ENCODE assay signal across 15 cellular contexts in genomic region chr7:121204537-121204936, GRCh38.
DNase-seq lines count a peak whose midpoint lies in the region; ATAC-seq and TF ChIP-seq lines count a peak whose summit lies in the region.
"Had no signal": no experiment of that assay in that cellular context is flagged by ENCODE, and none has a peak within 500 bp of the region (broad histone marks: within the 10 kb centered on the region; RNA-seq: fewer than 3 reads in every experiment).

No MANE protein-coding gene starts in this region.

- H3K36me3 ChIP-seq in heart left ventricle: no peaks in the 10 kb centered on the region
- no peaks in the 10 kb centered on the region for H3K36me3 ChIP-seq in CD4-positive, alpha-beta memory T cell (ENCODE audit: insufficient read depth, low read length)

- no peak overlapping the region for H3K4me3 Mint-ChIP-seq in brain
- H3K4me3 Mint-ChIP-seq in CD4-positive, alpha-beta memory T cell: no peak overlapping the region
- no peak overlapping the region for H3K4me3 Mint-ChIP-seq in stimulated activated naive B cell treated with anti-CD40 and anti-IgM and Interleukin-4, amounts not matched to agents 10 μg/mL and 1 μg/mL and 100 μg/mL, for 72 hours
- H3K4me3 Mint-ChIP-seq: activated CD4-positive, alpha-beta T cell treated with anti-CD3 and anti-CD28 coated beads for 36 hours; activated naive CD8-positive, alpha-beta T cell treated with anti-CD3 and anti-CD28 coated beads, Interleukin-2, amount 50 U/mL, for 24 hours had no signal

- no peaks in the 10 kb centered on the region for H3K9me3 ChIP-seq in heart left ventricle
- H3K9me3 ChIP-seq in CD4-positive, alpha-beta memory T cell (ENCODE audit: control insufficient read depth in 1 of 2, low read length in 2 of 2): no peaks in the 10 kb centered on the region
- H3K9me3 ChIP-seq: A549 had no signal

- no peaks in the 10 kb centered on the region for H3K27me3 Mint-ChIP-seq in brain
- peaks cover 1 to 3% of the 10 kb centered on the region in 2 donors for H3K27me3 Mint-ChIP-seq in CD4-positive, alpha-beta memory T cell
- no peaks in the 10 kb centered on the region for H3K27me3 Mint-ChIP-seq in stimulated activated naive B cell treated with anti-CD40 and anti-IgM and Interleukin-4, amounts not matched to agents 10 μg/mL and 1 μg/mL and 100 μg/mL, for 72 hours
- H3K27me3 Mint-ChIP-seq: activated CD4-positive, alpha-beta T cell treated with anti-CD3 and anti-CD28 coated beads for 36 hours had no signal

- H3K9me3 Mint-ChIP-seq in brain: no peaks in the 10 kb centered on the region
- peaks cover 0 to 3% (median 0%) of the 10 kb centered on the region in 8 donors for H3K9me3 Mint-ChIP-seq in CD4-positive, alpha-beta memory T cell
- peaks cover 0 to 2% of the 10 kb centered on the region in 2 donors for H3K9me3 Mint-ChIP-seq in stimulated activated naive B cell treated with anti-CD40 and anti-IgM and Interleukin-4, amounts not matched to agents 10 μg/mL and 1 μg/mL and 100 μg/mL, for 72 hours
- H3K9me3 Mint-ChIP-seq: activated naive CD8-positive, alpha-beta T cell treated with anti-CD3 and anti-CD28 coated beads, Interleukin-2, amount 50 U/mL, for 24 hours had no signal

- H3K4me1 Mint-ChIP-seq in brain: peaks cover 10% of the 10 kb centered on the region
- H3K4me1 Mint-ChIP-seq in CD4-positive, alpha-beta memory T cell: no peaks in the 10 kb centered on the region
- peaks cover 24 to 44% of the 10 kb centered on the region in 2 donors for H3K4me1 Mint-ChIP-seq in stimulated activated naive B cell treated with anti-CD40 and anti-IgM and Interleukin-4, amounts not matched to agents 10 μg/mL and 1 μg/mL and 100 μg/mL, for 72 hours
- H3K4me1 Mint-ChIP-seq: activated CD4-positive, alpha-beta T cell treated with anti-CD3 and anti-CD28 coated beads for 36 hours had no signal

- CTCF ChIA-PET in CD4-positive, alpha-beta memory T cell (lab: Charles Lee; ENCODE audit: partially characterized antibody): no interaction called here

- H3K27ac ChIP-seq in heart left ventricle: peak overlapping the region in 6 of 12 donors; percentile 20 to 61 (median 51)
- no peak overlapping the region for H3K27ac ChIP-seq in CD4-positive, alpha-beta memory T cell (ENCODE audit: low read depth, low read length)
- H3K27ac ChIP-seq: A549, coronary artery had no signal

- H3K4me1 ChIP-seq in heart left ventricle: peaks cover 0 to 21% (median 0%) of the 10 kb centered on the region in 12 donors
- H3K4me1 ChIP-seq in CD4-positive, alpha-beta memory T cell (ENCODE audit: insufficient read depth, low read length): no peaks in the 10 kb centered on the region
- H3K4me1 ChIP-seq: A549 had no signal

- TF ChIP-seq CTCF in heart left ventricle (IDR thresholded peaks at IDR 0.05): no peak
- TF ChIP-seq CTCF in brain (conservative IDR thresholded peaks at IDR 0.05): no peak
- no peak for TF ChIP-seq CTCF in retinal pigment epithelial cell (conservative IDR thresholded peaks at IDR 0.05; ENCODE audit: low read depth, low read length)

- POLR2A ChIA-PET in CD4-positive, alpha-beta memory T cell (lab: Charles Lee; ENCODE audit: partially characterized antibody): no interaction called here

- ATAC-seq in heart left ventricle: peak; percentile 66 to 84 (median 80)
- ATAC-seq in Right ventricle myocardium inferior: no peak
- ATAC-seq in stimulated activated naive B cell treated with anti-CD40 and anti-IgM and Interleukin-4, amounts not matched to agents 10 μg/mL and 1 μg/mL and 100 μg/mL, for 72 hours (replicated peaks): no peak
- ATAC-seq: A549; activated CD4-positive, alpha-beta T cell treated with anti-CD3 and anti-CD28 coated beads for 36 hours; activated naive CD8-positive, alpha-beta T cell treated with anti-CD3 and anti-CD28 coated beads, Interleukin-2, amount 50 U/mL, for 24 hours had no signal

- peak overlapping the region in 3 of 5 experiments; percentile 13 to 22 (median 14) for H3K27ac Mint-ChIP-seq in brain
- H3K27ac Mint-ChIP-seq in CD4-positive, alpha-beta memory T cell: no peak overlapping the region
- no peak overlapping the region for H3K27ac Mint-ChIP-seq in stimulated activated naive B cell treated with anti-CD40 and anti-IgM and Interleukin-4, amounts not matched to agents 10 μg/mL and 1 μg/mL and 100 μg/mL, for 72 hours
- H3K27ac Mint-ChIP-seq: activated CD4-positive, alpha-beta T cell treated with anti-CD3 and anti-CD28 coated beads for 36 hours; activated naive CD8-positive, alpha-beta T cell treated with anti-CD3 and anti-CD28 coated beads, Interleukin-2, amount 50 U/mL, for 24 hours had no signal

- DNase-seq in heart left ventricle (peak in 4 of 5 donors; percentile 16 to 46 (median 32)), Right ventricle myocardium inferior (ENCODE audit: missing footprints) (no peak), NCI-H146 treated with DMSO at 0.1 percent for 48 hours (lab: John Stamatoyannopoulos, UW; ENCODE audit: unreplicated experiment) (peak; percentile 68), retinal pigment epithelial cell (ENCODE audit: low read depth) (peak; percentile 43), retina (no peak)
- DNase-seq in CD4-positive, alpha-beta memory T cell: no peak
- no peak for DNase-seq in stimulated activated naive B cell treated with anti-CD40 and anti-IgM and Interleukin-4, amounts not matched to agents 10 μg/mL and 1 μg/mL and 100 μg/mL, for 72 hours
- DNase-seq: activated CD4-positive, alpha-beta T cell treated with anti-CD3 and anti-CD28 coated beads for 36 hours; activated naive CD8-positive, alpha-beta T cell treated with anti-CD3 and anti-CD28 coated beads, Interleukin-2, amount 50 U/mL, for 24 hours; activated T-cell treated with anti-CD3 and anti-CD28 coated beads, Interleukin-2, amount 50 U/mL, for 1 hour; DMS 273 treated with DMSO at 0.1 percent for 48 hours; NCI-H526 treated with DMSO at 0.1 percent for 48 hours had no signal

- TF ChIP-seq POLR2A in heart left ventricle (IDR thresholded peaks at IDR 0.05): no peak

- intact Hi-C loops in heart left ventricle (cut with DNase I) (no loop called here), Right ventricle myocardium inferior (cut with DNase I) (no loop called here)
- intact Hi-C loops in CD4-positive, alpha-beta memory T cell (cut with micrococcal nuclease): no loop called here

- H3K27me3 ChIP-seq in heart left ventricle: no peaks in the 10 kb centered on the region
- H3K27me3 ChIP-seq in CD4-positive, alpha-beta memory T cell (ENCODE audit: insufficient read depth, low read length): no peaks in the 10 kb centered on the region

- no peaks in the 10 kb centered on the region for H3K36me3 Mint-ChIP-seq in brain
- no peaks in the 10 kb centered on the region for H3K36me3 Mint-ChIP-seq in CD4-positive, alpha-beta memory T cell
- no peaks in the 10 kb centered on the region for H3K36me3 Mint-ChIP-seq in stimulated activated naive B cell treated with anti-CD40 and anti-IgM and Interleukin-4, amounts not matched to agents 10 μg/mL and 1 μg/mL and 100 μg/mL, for 72 hours

- WGBS in heart left ventricle, 4 donors: 24 to 60% (median 40%) methylated on average over 1 of the region's 1 CpG

- H3K4me3 ChIP-seq in heart left ventricle (no peak overlapping the region), retinal pigment epithelial cell (ENCODE audit: low read length) (no peak overlapping the region)
- no peak overlapping the region for H3K4me3 ChIP-seq in CD4-positive, alpha-beta memory T cell (ENCODE audit: low read length in 2 of 2)
- H3K4me3 ChIP-seq: A549, coronary artery had no signal

Comparison
In these comparisons a context has a peak if more than half of its experiments do, and no peak if none do; other contexts are left out.
1. ATAC-seq: peak in heart left ventricle (4 of 4); none in Right ventricle myocardium inferior (single experiment) and stimulated activated naive B cell treated with anti-CD40 and anti-IgM and Interleukin-4, amounts not matched to agents 10 μg/mL and 1 μg/mL and 100 μg/mL, for 72 hours (0 of 2).
2. DNase-seq: peak in heart left ventricle (4 of 5), NCI-H146 treated with DMSO at 0.1 percent for 48 hours (single experiment) and retinal pigment epithelial cell (single experiment); none in Right ventricle myocardium inferior (single experiment), retina (single experiment), CD4-positive, alpha-beta memory T cell (0 of 5) and stimulated activated naive B cell treated with anti-CD40 and anti-IgM and Interleukin-4, amounts not matched to agents 10 μg/mL and 1 μg/mL and 100 μg/mL, for 72 hours (single experiment).
3. H3K27ac Mint-ChIP-seq: peak in brain (3 of 5); none in CD4-positive, alpha-beta memory T cell (0 of 7) and stimulated activated naive B cell treated with anti-CD40 and anti-IgM and Interleukin-4, amounts not matched to agents 10 μg/mL and 1 μg/mL and 100 μg/mL, for 72 hours (single experiment).